Comparison of ENCODE assay signal across 8 cellular contexts in genomic region chr18:11981383-11981632, GRCh38. TPM values are rescaled to one million over a fixed set of nuclear protein-coding genes. Genes with fewer than 3 reads are reported as not detected.
DNase-seq lines count a peak whose midpoint lies in the region; ATAC-seq and TF ChIP-seq lines count a peak whose summit lies in the region.

Gene IMPA2, plus strand, starts transcription at chr18:11981507. Its CDS starts 163 bp downstream, at chr18:11981670.

- H3K27me3 ChIP-seq in adrenal gland, result no peaks in the 10 kb centered on the region
- no peaks in the 10 kb centered on the region for H3K27me3 ChIP-seq in thoracic aorta (replicated peaks; ENCODE audit: insufficient read depth)

- H3K4me3 ChIP-seq in adrenal gland, result peak within 1 kb of the TSS; percentile 18 to 75 (median 70)
- H3K4me3 ChIP-seq in thoracic aorta, result peak within 1 kb of the TSS; percentile 79

- WGBS in adrenal gland, 4 donors, result 0 to 1% methylated on average over 27 to 30 of the region's 30 CpGs; no CpG with 5 or more reads in 2 of the 4 donors

- TF ChIP-seq CTCF in adrenal gland (IDR thresholded peaks at IDR 0.05), result no peak
- no peak for TF ChIP-seq CTCF in thoracic aorta (IDR thresholded peaks at IDR 0.05)

- H3K27ac ChIP-seq in adrenal gland (peak within 1 kb of the TSS; percentile 91 to 99 (median 96)), thoracic aorta (peak within 1 kb of the TSS; percentile 81 to 89)

- H3K9me3 ChIP-seq in adrenal gland (replicated peaks in 1 of 3), result no peaks in the 10 kb centered on the region
- no peaks in the 10 kb centered on the region for H3K9me3 ChIP-seq in thoracic aorta

- H3K4me1 ChIP-seq in adrenal gland (replicated peaks in 1 of 2) (peaks cover 8 to 30% of the 10 kb centered on the region in 2 donors), thoracic aorta (ENCODE audit: control insufficient read depth in 1 of 2, low read depth in 2 of 2) (peaks cover 3 to 21% of the 10 kb centered on the region in 2 donors)

- DNase-seq in adrenal gland (no peak), left colon (no peak), thoracic aorta (ENCODE audit: low spot score) (no peak), kidney glomerular epithelial cell (lab: John Stamatoyannopoulos, UW) (no peak), 8988T (no peak), Kasumi-1 (lab: John Stamatoyannopoulos, UW) (no peak)

- intact Hi-C loops in adrenal gland (cut with DNase I), result no loop called here
- intact Hi-C loops in left colon (cut with DNase I, micrococcal nuclease), result no loop called here

- no peak for TF ChIP-seq POLR2A in adrenal gland (IDR thresholded peaks at IDR 0.05)

- no peaks in the 10 kb centered on the region for H3K36me3 ChIP-seq in adrenal gland (replicated peaks in 1 of 2)
- no peaks in the 10 kb centered on the region for H3K36me3 ChIP-seq in thoracic aorta

- ATAC-seq in GM18867 (IDR thresholded peaks at IDR 0.05; ENCODE audit: unreplicated experiment) (peak; percentile 43), HG03103 (IDR thresholded peaks at IDR 0.05; ENCODE audit: low read depth, unreplicated experiment) (peak; percentile 45), left colon (no peak), thoracic aorta (ENCODE audit: insufficient number of reproducible peaks, low FRiP score, low read depth) (no peak)

RNA-seq across cellular contexts. Expression of gene IMPA2, which starts in this region (rescaled TPM):
- total RNA-seq in adrenal gland (10 to 100 TPM; 18.3 to 41.3 (median 21.8) TPM), left colon (100 to 1,000 TPM; 114 to 135 TPM), thoracic aorta (10 to 100 TPM in 1 of 2 donors, 1 to 10 TPM in 1; 8.4 to 26.6 TPM)
- polyA plus RNA-seq in adrenal gland, result 10 to 100 TPM in 1 of 3 donors, 1 to 10 TPM in 2; 7.9 to 11.0 (median 9.6) TPM

Comparison
In these comparisons a context has a peak if more than half of its experiments do, and no peak if none do; other contexts are left out.
1. ATAC-seq: peak in GM18867 (single experiment) and HG03103 (single experiment); none in left colon (single experiment) and thoracic aorta (single experiment).